ENCODE assay signal across 25 cellular contexts in the genomic region with DNA sequence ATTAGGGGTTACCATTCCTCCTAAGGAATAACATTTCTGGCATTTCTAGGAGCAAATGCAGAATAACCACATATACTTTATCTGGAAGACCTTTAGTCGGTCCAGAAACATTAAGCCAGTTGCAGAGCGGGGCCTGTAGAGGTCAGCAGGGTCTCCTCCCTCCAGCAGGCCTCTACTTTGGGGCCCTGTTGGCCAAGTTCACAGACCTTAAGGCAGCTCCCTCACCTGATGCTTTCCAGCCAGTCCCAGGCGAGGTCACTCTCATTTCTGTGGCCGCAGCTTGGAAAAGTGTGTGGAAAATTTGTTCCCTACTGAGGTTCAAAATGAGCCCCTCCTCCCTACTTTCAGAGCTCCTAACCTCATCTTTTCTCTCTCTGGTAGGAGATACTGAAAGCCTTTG.
DNase-seq lines count a peak whose midpoint lies in the region; ATAC-seq, FAIRE-seq and TF ChIP-seq lines count a peak whose summit lies in the region.
"Had no signal": no experiment of that assay in that cellular context is flagged by ENCODE, and none has a peak within 500 bp of the region (broad histone marks: within the 10 kb centered on the region; RNA-seq: fewer than 3 reads in every experiment).

No MANE protein-coding gene starts in this region.

- TF ChIP-seq POLR2A in stomach (IDR thresholded peaks at IDR 0.05) = no peak

- whole genome bisulfite sequencing in mesendoderm (ENCODE audit: extremely low coverage, insufficient coverage, low lambda C conversion rate) = no CpG with 5 or more reads among the region's 4 CpGs
- WGBS in stomach, 5 donors = 85 to 92% (median 90%) methylated on average over 4 of the region's 4 CpGs

- no peak overlapping the region for H3K4me3 ChIP-seq in cardiac muscle cell
- no peak overlapping the region for H3K4me3 ChIP-seq in bronchial epithelial cell (ENCODE audit: low read depth, low read length)
- H3K4me3 ChIP-seq in mesendoderm (ENCODE audit: low read length) = no peak overlapping the region
- no peak overlapping the region for H3K4me3 ChIP-seq in stomach
- H3K4me3 ChIP-seq: HAP-1, suprapubic skin, vagina had no signal

- H4K8ac ChIP-seq in mesendoderm (ENCODE audit: low read depth, low read length) = no peak overlapping the region

- H3K56ac ChIP-seq in mesendoderm (ENCODE audit: low read length) = no peak overlapping the region

- H2AK5ac ChIP-seq in mesendoderm (ENCODE audit: low read length) = no peak overlapping the region

- no peak for ATAC-seq in Right ventricle myocardium inferior
- no peak for ATAC-seq in HG03571 (IDR thresholded peaks at IDR 0.05; ENCODE audit: unreplicated experiment)
- ATAC-seq: stimulated activated effector memory CD8-positive, alpha-beta T cell treated with anti-CD3 and anti-CD28 coated beads, Interleukin-12 subunit alpha, Interleukin-12 subunit beta, amount 100 ng/mL, for 72 hours had no signal

- TF ChIP-seq CTCF in cardiac muscle cell (IDR thresholded peaks at IDR 0.05; ENCODE audit: low read depth, low read length) (no peak), bronchial epithelial cell (IDR thresholded peaks at IDR 0.05; ENCODE audit: insufficient read depth, low read length, severe bottlenecking) (no peak), stomach (IDR thresholded peaks at IDR 0.05) (no peak)

- intact Hi-C loops in Right ventricle myocardium inferior (cut with DNase I) (loop anchor here (1.0 kb wide), 1 partner anchor 23 kb away; no protein-coding TSS in a partner anchor), stomach (cut with DNase I; ENCODE audit: low total_unique reads) (no loop called here)

- H2BK120ac ChIP-seq in mesendoderm (ENCODE audit: low read depth, low read length) = no peak overlapping the region

- H3K23ac ChIP-seq in mesendoderm (ENCODE audit: low read length) = no peak overlapping the region

- H3K9ac ChIP-seq in mesendoderm (ENCODE audit: low read length) = no peak overlapping the region
- H3K9ac ChIP-seq: KMS-11, SK-N-SH had no signal

- H3K79me2 ChIP-seq in mesendoderm (ENCODE audit: control insufficient read depth, insufficient read depth, low read length) = no peaks in the 10 kb centered on the region

- H2BK15ac ChIP-seq in mesendoderm (replicated peaks; ENCODE audit: low read depth) = no peak overlapping the region

- H3K4me1 ChIP-seq in cardiac muscle cell (ENCODE audit: low read depth) (peaks cover 53% of the 10 kb centered on the region), mesendoderm (ENCODE audit: control insufficient read depth, low read depth, low read length) (no peaks in the 10 kb centered on the region), stomach (peaks cover 5 to 41% (median 25%) of the 10 kb centered on the region in 4 donors)
- H3K4me1 ChIP-seq: HAP-1, suprapubic skin, vagina had no signal

- H3K4me2 ChIP-seq in mesendoderm (ENCODE audit: low read length) = no peak overlapping the region
- H3K4me2 ChIP-seq: KMS-11, SK-N-SH had no signal

- H2BK5ac ChIP-seq in mesendoderm (ENCODE audit: low read length) = no peak overlapping the region

- no peak overlapping the region for H3K18ac ChIP-seq in mesendoderm (ENCODE audit: low read length)

- peak; percentile 50 for FAIRE-seq in bronchial epithelial cell (lab: Jason Lieb, UNC)
- FAIRE-seq: astrocyte had no signal

- no peak overlapping the region for H3K4ac ChIP-seq in mesendoderm (ENCODE audit: low read depth, low read length)

- H3K79me1 ChIP-seq in mesendoderm (ENCODE audit: low read length) = no peaks in the 10 kb centered on the region

- no peak overlapping the region for H4K5ac ChIP-seq in mesendoderm (ENCODE audit: low read length)

- H3K27me3 ChIP-seq in cardiac muscle cell = no peaks in the 10 kb centered on the region
- no peaks in the 10 kb centered on the region for H3K27me3 ChIP-seq in bronchial epithelial cell (ENCODE audit: control insufficient read depth, insufficient read depth, low read length)
- no peaks in the 10 kb centered on the region for H3K27me3 ChIP-seq in mesendoderm (ENCODE audit: insufficient read depth, low read length, poor library complexity)
- H3K27me3 ChIP-seq in stomach = no peaks in the 10 kb centered on the region
- H3K27me3 ChIP-seq: suprapubic skin, vagina had no signal

- H3K36me3 ChIP-seq in cardiac muscle cell = peaks cover 12% of the 10 kb centered on the region
- H3K36me3 ChIP-seq in bronchial epithelial cell (ENCODE audit: control insufficient read depth, insufficient read depth, low read length) = peaks cover 34% of the 10 kb centered on the region
- peaks cover 2% of the 10 kb centered on the region for H3K36me3 ChIP-seq in mesendoderm (ENCODE audit: control insufficient read depth, insufficient read depth, low read length)
- H3K36me3 ChIP-seq in stomach = peaks cover 65 to 100% (median 97%) of the 10 kb centered on the region in 4 donors

- H3K27ac ChIP-seq in cardiac muscle cell = peak overlapping the region; percentile 80
- H3K27ac ChIP-seq in mesendoderm (ENCODE audit: low read depth, low read length) = no peak overlapping the region
- peak overlapping the region; percentile 44 for H3K27ac ChIP-seq in temporal lobe (ENCODE audit: low read depth, low read length)
- H3K27ac ChIP-seq in stomach = peak overlapping the region in 1 of 5 donors; percentile 51
- H3K27ac ChIP-seq: 22Rv1, KMS-11, suprapubic skin, vagina had no signal

- DNase-seq in cardiac muscle cell (ENCODE audit: low read depth in 1 of 2, low spot score in 1 of 2) (peak in 1 of 2 donors; percentile 19), Right ventricle myocardium inferior (ENCODE audit: missing footprints) (no peak), bronchial epithelial cell (ENCODE audit: low read depth) (no peak), mesendoderm (peak; percentile 18), stomach (no peak), DMS153 (lab: John Stamatoyannopoulos, UW) (no peak)
- DNase-seq: activated CD4-positive, alpha-beta T cell treated with anti-CD3 and anti-CD28 coated beads for 4 hours; activated CD8-positive, alpha-beta memory T cell treated with anti-CD3 and anti-CD28 coated beads for 24 hours; activated effector memory CD4-positive, alpha-beta T cell treated with Interleukin-2 at 50 U/mL for 16 hours; activated naive CD8-positive, alpha-beta T cell treated with anti-CD3 and anti-CD28 coated beads for 36 hours; CD4-positive, alpha-beta T cell; midbrain; NCI-H1436; NCI-H774; SK-N-SH; stimulated activated CD4-positive, alpha-beta T cell treated with anti-CD3 and anti-CD28 coated beads, Interleukin-4, amount 100 ng/mL, for 24 hours had no signal

- no peak for TF ChIP-seq EP300 in stomach (IDR thresholded peaks at IDR 0.05)

- H3K9me3 ChIP-seq in cardiac muscle cell (ENCODE audit: low read depth) (no peaks in the 10 kb centered on the region), stomach (no peaks in the 10 kb centered on the region)
- H3K9me3 ChIP-seq: HAP-1, SK-N-SH, suprapubic skin, vagina had no signal
